8 cellular contexts compared by ENCODE assay signal in the genomic region with DNA sequence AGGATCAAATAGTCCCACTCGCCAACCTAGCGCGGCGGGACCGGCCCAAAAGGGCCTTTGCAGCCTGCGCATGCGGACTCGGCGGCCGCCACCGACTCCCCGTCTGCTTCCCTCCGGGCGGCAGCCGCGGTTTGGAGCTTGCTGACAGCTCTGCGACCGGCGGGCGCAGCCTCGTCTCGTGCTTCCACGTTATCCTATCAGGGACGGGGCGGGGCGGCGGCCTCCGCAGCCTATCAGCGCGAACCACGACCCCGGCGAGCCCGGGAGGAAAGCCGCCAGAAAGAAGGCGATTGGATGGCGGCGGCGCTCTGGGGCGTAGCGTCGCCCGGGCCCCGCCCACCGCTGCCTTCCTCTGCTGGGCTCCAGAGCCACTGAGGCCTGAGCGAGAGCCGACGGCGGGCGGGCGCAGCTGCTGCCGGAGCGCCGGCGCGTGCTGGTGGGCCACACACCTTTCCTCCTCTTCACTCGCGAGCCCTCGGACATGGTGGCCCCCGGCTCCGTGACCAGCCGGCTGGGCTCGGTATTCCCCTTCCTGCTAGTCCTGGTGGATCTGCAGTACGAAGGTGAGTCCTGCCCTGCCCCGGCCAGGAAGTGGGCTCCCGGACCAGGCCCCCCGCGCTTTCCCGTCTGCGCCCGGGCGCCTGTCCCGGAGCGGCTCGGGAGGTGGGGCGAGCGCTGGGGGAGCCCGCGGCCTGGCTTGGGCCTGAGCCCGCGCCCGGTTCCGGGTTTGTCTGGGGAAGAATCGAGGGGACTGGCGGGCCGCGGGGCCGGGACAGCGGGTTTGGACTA. TPM values are rescaled to one million over a fixed set of nuclear protein-coding genes. Genes with fewer than 3 reads are reported as not detected.
A peak's percentile ranks its signal among the peaks of the same experiment; 100 is the strongest.
DNase-seq lines count a peak whose midpoint lies in the region; ATAC-seq, FAIRE-seq and TF ChIP-seq lines count a peak whose summit lies in the region.

A gene with protein sequence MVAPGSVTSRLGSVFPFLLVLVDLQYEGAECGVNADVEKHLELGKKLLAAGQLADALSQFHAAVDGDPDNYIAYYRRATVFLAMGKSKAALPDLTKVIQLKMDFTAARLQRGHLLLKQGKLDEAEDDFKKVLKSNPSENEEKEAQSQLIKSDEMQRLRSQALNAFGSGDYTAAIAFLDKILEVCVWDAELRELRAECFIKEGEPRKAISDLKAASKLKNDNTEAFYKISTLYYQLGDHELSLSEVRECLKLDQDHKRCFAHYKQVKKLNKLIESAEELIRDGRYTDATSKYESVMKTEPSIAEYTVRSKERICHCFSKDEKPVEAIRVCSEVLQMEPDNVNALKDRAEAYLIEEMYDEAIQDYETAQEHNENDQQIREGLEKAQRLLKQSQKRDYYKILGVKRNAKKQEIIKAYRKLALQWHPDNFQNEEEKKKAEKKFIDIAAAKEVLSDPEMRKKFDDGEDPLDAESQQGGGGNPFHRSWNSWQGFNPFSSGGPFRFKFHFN (plus strand): TSS at position 365 of the 789 bp plus-strand sequence. CDS start 117 bp downstream, at position 482.

- H4K5ac ChIP-seq in IMR-90 (ENCODE audit: low read depth, low read length): peak within 1 kb of the TSS; percentile 38

- WGBS in IMR-90 (ENCODE audit: extremely low coverage in 2 of 2, insufficient read length in 1 of 2), 2 experiments: 0% methylated on average over 21 of the region's 89 CpGs; no CpG with 5 or more reads in 1 of the 2 experiments

- H4K91ac ChIP-seq in IMR-90 (ENCODE audit: insufficient read depth, low read depth, low read length): peak within 1 kb of the TSS; percentile 71

- ATAC-seq in GM21528 (IDR thresholded peaks at IDR 0.05; ENCODE audit: low FRiP score, unreplicated experiment) (peak; percentile 96), IMR-90 (ENCODE audit: low read depth) (peak; percentile 97)

- H3K9ac ChIP-seq in IMR-90 (ENCODE audit: low read depth, low read length): peak within 1 kb of the TSS; percentile 92
- peak within 1 kb of the TSS; percentile 86 for H3K9ac ChIP-seq in endothelial cell of umbilical vein (replicated peaks; ENCODE audit: extremely low read depth, insufficient read depth, low read length)

- H3K27ac ChIP-seq in IMR-90 (ENCODE audit: insufficient read depth, low read length) (peak within 1 kb of the TSS; percentile 86), endothelial cell of umbilical vein (ENCODE audit: insufficient read depth, low read depth, low read length) (peak within 1 kb of the TSS; percentile 68)

- H3K4ac ChIP-seq in IMR-90 (ENCODE audit: low read depth, low read length): peak within 1 kb of the TSS; percentile 79

- peak within 1 kb of the TSS; percentile 99 for H2AFZ ChIP-seq in IMR-90 (replicated peaks; ENCODE audit: low read length, poor library complexity)
- H2AFZ ChIP-seq in endothelial cell of umbilical vein (ENCODE audit: low read depth, low read length): peak within 1 kb of the TSS; percentile 94

- no peak for TF ChIP-seq RAD21 in IMR-90 (IDR thresholded peaks at IDR 0.05; ENCODE audit: low read length)

- POLR2A ChIA-PET in IMR-90 (lab: Charles Lee; ENCODE audit: unreplicated experiment): interaction anchor here (0.6 to 1.3 kb wide), 4 partner anchors 21 to 184 kb away, joined by 3 to 6 read pairs (median 5); partner anchors contain the start of gene DZIP1
- POLR2A ChIA-PET in endothelial cell of umbilical vein (lab: Charles Lee): interaction anchor here (0.6 to 1.2 kb wide), 7 partner anchors 16 to 198 kb away, joined by 3 to 12 read pairs (median 7); partner anchors contain the start of gene DZIP1

- peak within 1 kb of the TSS; percentile 73 to 91 for H4K8ac ChIP-seq in IMR-90 (ENCODE audit: low read depth in 2 of 2, low read length in 2 of 2)

- peaks cover 41% of the 10 kb centered on the region for H3K79me2 ChIP-seq in endothelial cell of umbilical vein (ENCODE audit: control insufficient read depth, insufficient read depth, low read length)

- BruUV-seq in IMR-90 (replicated peaks; lab: Mats Ljungman, UMichigan) (no TSS peak), endothelial cell of umbilical vein (replicated peaks; lab: Mats Ljungman, UMichigan) (no TSS peak)

- no peaks in the 10 kb centered on the region for H3K9me3 ChIP-seq in IMR-90 (ENCODE audit: control insufficient read depth, insufficient read depth, low read length)
- no peaks in the 10 kb centered on the region for H3K9me3 ChIP-seq in endothelial cell of umbilical vein (replicated peaks; ENCODE audit: control insufficient read depth, insufficient read depth, low read length)

- no peaks in the 10 kb centered on the region; the same call in 1 of the 2 replicates for H3K9me1 ChIP-seq in IMR-90 (ENCODE audit: insufficient read depth, low read length)
- no peaks in the 10 kb centered on the region for H3K9me1 ChIP-seq in endothelial cell of umbilical vein (replicated peaks; ENCODE audit: control insufficient read depth, extremely low read depth, insufficient read depth, low read length)

- dilution Hi-C loops in IMR-90 (cut with HindIII; ENCODE audit: low sequenced_read_pairs, unreplicated experiment): no loop called here
- dilution Hi-C loops in endothelial cell of umbilical vein (cut with MboI; ENCODE audit: extremely low pct_ligation_motif_present, low sequenced_read_pairs): no loop called here

- peak within 1 kb of the TSS; percentile 64 for H2BK5ac ChIP-seq in IMR-90 (ENCODE audit: low read depth, low read length, poor library complexity, severe bottlenecking)

- no peak within 1 kb of the TSS for H2BK20ac ChIP-seq in IMR-90 (ENCODE audit: low read depth, low read length)

- H2AK9ac ChIP-seq in IMR-90 (replicated peaks; ENCODE audit: low read depth, low read length, poor library complexity): peak within 1 kb of the TSS; percentile 89

- H3K18ac ChIP-seq in IMR-90 (ENCODE audit: low read depth, low read length): peak within 1 kb of the TSS; percentile 28

- CTCF ChIA-PET in IMR-90 (lab: Yijun Ruan, JAX) (interaction anchor here (0.7 kb wide), 1 partner anchor 24 kb away, joined by 3 read pairs; no protein-coding TSS in a partner anchor), endothelial cell of umbilical vein (lab: Charles Lee) (interaction anchor here (0.6 to 1.3 kb wide), 7 partner anchors 16 to 273 kb away, joined by 3 to 11 read pairs (median 4); no protein-coding TSS in a partner anchor)

- H2AK5ac ChIP-seq in IMR-90 (ENCODE audit: low read depth, low read length): no peak within 1 kb of the TSS; the same call in 1 of the 2 replicates

- peak within 1 kb of the TSS; percentile 38; the same call in 1 of the 2 replicates for H2BK120ac ChIP-seq in IMR-90 (ENCODE audit: low read depth, low read length)

- H3K4me1 ChIP-seq in IMR-90 (ENCODE audit: control insufficient read depth, insufficient read depth, low read length) (peaks cover 2% of the 10 kb centered on the region; the same call in 1 of the 2 replicates), endothelial cell of umbilical vein (ENCODE audit: control insufficient read depth, extremely low read depth, insufficient read depth, low read length) (peaks cover 23% of the 10 kb centered on the region)

- intact Hi-C loops in IMR-90 (cut with micrococcal nuclease) (loop anchor here (1.0 to 10.0 kb wide), 3 partner anchors 34 to 157 kb away; no protein-coding TSS in a partner anchor), endothelial cell of umbilical vein (cut with micrococcal nuclease) (loop anchor here (1.0 to 2.0 kb wide), 3 partner anchors 33 to 156 kb away; partner anchors contain the start of gene DZIP1)

- H2BK15ac ChIP-seq in IMR-90 (ENCODE audit: low read depth, low read length): no peak within 1 kb of the TSS; the same call in 2 of the 3 replicates

- H3K36me3 ChIP-seq in IMR-90 (ENCODE audit: control insufficient read depth, insufficient read depth, low read length) (no peaks in the 10 kb centered on the region), endothelial cell of umbilical vein (ENCODE audit: control insufficient read depth in 2 of 2, extremely low read depth in 1 of 2, insufficient read depth in 2 of 2, low read length in 2 of 2) (no peaks in the 10 kb centered on the region)

- peaks cover 2 to 29% of the 10 kb centered on the region in 2 experiments; a peak in 2 of 4 replicates for H3K79me1 ChIP-seq in IMR-90 (ENCODE audit: low read depth in 1 of 2, low read length in 2 of 2)

- peak within 1 kb of the TSS; percentile 80 for H3K14ac ChIP-seq in IMR-90 (replicated peaks; ENCODE audit: low read depth, low read length)

- peak within 1 kb of the TSS; percentile 66 for H3K56ac ChIP-seq in IMR-90 (ENCODE audit: extremely low read depth, insufficient read depth, low read length)

- H4K20me1 ChIP-seq in IMR-90 (ENCODE audit: insufficient read depth, low read length) (peaks cover 14% of the 10 kb centered on the region; the same call in 1 of the 2 replicates), endothelial cell of umbilical vein (replicated peaks; ENCODE audit: control insufficient read depth, extremely low read depth, insufficient read depth, low read length) (peaks cover 2% of the 10 kb centered on the region)

- peak; percentile 86 for FAIRE-seq in endothelial cell of umbilical vein (lab: Jason Lieb, UNC)

- DNase-seq in DMS 273 (lab: John Stamatoyannopoulos, UW; ENCODE audit: unreplicated experiment) (peak; percentile 98), IMR-90 (peak; percentile 96), OCI-M1 (lab: John Stamatoyannopoulos, UW) (peak; percentile 98), activated T-cell treated with anti-CD3 and anti-CD28 coated beads for 24 hours (ENCODE audit: low read depth) (peak; percentile 98), endothelial cell of umbilical vein (ENCODE audit: low read depth, low spot score) (peak; percentile 99), middle frontal gyrus (ENCODE audit: extremely low spot score, low spot score) (peak; percentile 96)
- DNase-seq in stimulated activated CD8-positive, alpha-beta memory T cell treated with anti-CD3 and anti-CD28 coated beads, Interleukin-2, amount 100 ng/mL, for 48 hours (ENCODE audit: low read depth in 2 of 2): peak; percentile 96 to 97

- TF ChIP-seq POLR2A in IMR-90 (IDR thresholded peaks at IDR 0.05; ENCODE audit: low read depth, low read length) (peak; percentile 95), endothelial cell of umbilical vein (IDR thresholded peaks at IDR 0.05; ENCODE audit: low read depth, low read length) (peak; percentile 73)

- H3K4me3 ChIP-seq in IMR-90 (ENCODE audit: insufficient read depth, low read depth, low read length) (peak within 1 kb of the TSS; percentile 85), endothelial cell of umbilical vein (replicated peaks in 1 of 3; ENCODE audit: insufficient read depth in 1 of 3, low read depth in 1 of 3, low read length in 3 of 3) (peak within 1 kb of the TSS; percentile 57 to 89 (median 71))

- no peak for TF ChIP-seq CTCF in IMR-90 (conservative IDR thresholded peaks at IDR 0.05; ENCODE audit: low read depth, low read length)
- no peak for TF ChIP-seq CTCF in endothelial cell of umbilical vein (IDR thresholded peaks at IDR 0.05; ENCODE audit: extremely low read depth in 1 of 2, insufficient read depth in 1 of 2, low read depth in 1 of 2, low read length in 2 of 2)

- H3K23ac ChIP-seq in IMR-90 (ENCODE audit: low read depth, low read length): peak within 1 kb of the TSS; percentile 87

- in situ Hi-C loops in IMR-90 (cut with MboI; ENCODE audit: low sequenced_read_pairs): no loop called here

- no peaks in the 10 kb centered on the region for H3K27me3 ChIP-seq in IMR-90 (ENCODE audit: control insufficient read depth, insufficient read depth, low read length)
- H3K27me3 ChIP-seq in endothelial cell of umbilical vein (ENCODE audit: control insufficient read depth in 2 of 2, insufficient read depth in 2 of 2, low read length in 2 of 2): no peaks in the 10 kb centered on the region

- H3K4me2 ChIP-seq in IMR-90 (ENCODE audit: low read depth, low read length): peak within 1 kb of the TSS; percentile 93
- H3K4me2 ChIP-seq in endothelial cell of umbilical vein (ENCODE audit: insufficient read depth, low read length): peak within 1 kb of the TSS; percentile 96

RNA-seq across cellular contexts. Expression of the gene that starts here (rescaled TPM):
- total RNA-seq in IMR-90 (2012; rRNA removed) (28.5 and 51.4 TPM in 2 replicates), endothelial cell of umbilical vein (48.6 and 51.2 TPM in 2 replicates)
- polyA plus RNA-seq in IMR-90 (2012; rRNA removed) (8.7 and 10.7 TPM in 2 replicates), endothelial cell of umbilical vein (13.9 and 17.0 TPM in 2 replicates)
- 3.3 and 3.8 TPM in 2 replicates for polyA plus RNA-seq in IMR-90 (2012; cell fraction: cytosol; rRNA removed)
- polyA plus RNA-seq in IMR-90 (2012; cell fraction: nucleus; rRNA removed; ENCODE audit: low replicate concordance): 1.3 and 4.2 TPM in 2 replicates
- 17.7 and 19.7 TPM in 2 replicates for polyA plus RNA-seq in endothelial cell of umbilical vein (2011; cell fraction: cytosol; rRNA removed)
- polyA plus RNA-seq in endothelial cell of umbilical vein (2011; cell fraction: nucleus; rRNA removed): 14.5 and 18.0 TPM in 2 replicates
- polyA plus RNA-seq in endothelial cell of umbilical vein (2012): 34.3 and 43.0 TPM in 2 replicates
- 42.5 and 53.5 TPM in 2 replicates for polyA minus RNA-seq in endothelial cell of umbilical vein
- polyA minus RNA-seq in endothelial cell of umbilical vein (2011; cell fraction: cytosol; rRNA and poly(A)+ RNA removed): 12.1 TPM
- 17.5 and 21.3 TPM in 2 replicates for polyA minus RNA-seq in endothelial cell of umbilical vein (2011; cell fraction: nucleus; rRNA and poly(A)+ RNA removed)

Comparison
In these comparisons a context has a peak if more than half of its experiments do, and no peak if none do; other contexts are left out.
1. Peak in every context shown above with its lines: DNase-seq, ATAC-seq, H3K4me3 ChIP-seq and H3K27ac ChIP-seq.